18 cellular contexts compared by ENCODE assay signal in genomic region chr12:120175537-120175936, GRCh38.
"Had no signal": no experiment of that assay in that cellular context is flagged by ENCODE, and none has a peak within 500 bp of the region (broad histone marks: within the 10 kb centered on the region; RNA-seq: fewer than 3 reads in every experiment).

No MANE protein-coding gene starts in this region.

- FAIRE-seq: endothelial cell of umbilical vein, small intestine had no signal

- H3K27me3 ChIP-seq: colonic mucosa, heart left ventricle, neutrophil, sigmoid colon, suprapubic skin, tibial artery, upper lobe of right lung, vagina had no signal

- H3K4me3 ChIP-seq: colonic mucosa, heart left ventricle, sigmoid colon, suprapubic skin, tibial artery, upper lobe of right lung, vagina had no signal

- H3K4me1 ChIP-seq: colonic mucosa, heart left ventricle, sigmoid colon, suprapubic skin, tibial artery, upper lobe of right lung, vagina had no signal

- DNase-seq: colonic mucosa; dermis blood vessel endothelial cell; foreskin melanocyte; heart left ventricle; hippocampal formation; mammary epithelial cell; naive thymus-derived CD4-positive, alpha-beta T cell; sigmoid colon; small intestine; stimulated activated CD4-positive, alpha-beta T cell treated with anti-CD3 and anti-CD28 coated beads, Interleukin-2, amount 100 ng/mL, for 48 hours; stimulated activated naive CD8-positive, alpha-beta T cell treated with anti-CD3 and anti-CD28 coated beads, Interleukin-15, Interleukin-2, amounts not matched to agents 100 U/mL and 50 U/mL, for 24 hours; tibial artery; upper lobe of right lung had no signal

- H3K27ac Mint-ChIP-seq: naive thymus-derived CD4-positive, alpha-beta T cell had no signal

- H3K27ac ChIP-seq: colonic mucosa, heart left ventricle, neutrophil, sigmoid colon, suprapubic skin, tibial artery, upper lobe of right lung, vagina had no signal

- ATAC-seq: heart left ventricle; left lobe of liver; naive thymus-derived CD4-positive, alpha-beta T cell; stimulated activated naive CD8-positive, alpha-beta T cell treated with anti-CD3 and anti-CD28 coated beads, Interleukin-15, Interleukin-2, amounts not matched to agents 100 U/mL and 50 U/mL, for 24 hours; upper lobe of right lung had no signal

- H3K9me3 Mint-ChIP-seq: naive thymus-derived CD4-positive, alpha-beta T cell had no signal

- H3K9me3 ChIP-seq: colonic mucosa, heart left ventricle, neutrophil, sigmoid colon, suprapubic skin, tibial artery, upper lobe of right lung, vagina had no signal

- H3K27me3 Mint-ChIP-seq: naive thymus-derived CD4-positive, alpha-beta T cell had no signal

- H3K4me3 Mint-ChIP-seq: naive thymus-derived CD4-positive, alpha-beta T cell had no signal
